10 cellular contexts compared by ENCODE assay signal in genomic region chr6:10721850-10722569, GRCh38. TPM values are rescaled to one million over a fixed set of nuclear protein-coding genes. Genes with fewer than 3 reads are reported as not detected.
A peak's percentile ranks its signal among the peaks of the same experiment; 100 is the strongest.
DNase-seq lines count a peak whose midpoint lies in the region; ATAC-seq, FAIRE-seq and TF ChIP-seq lines count a peak whose summit lies in the region.
"Had no signal": no experiment of that assay in that cellular context is flagged by ENCODE, and none has a peak within 500 bp of the region (broad histone marks: within the 10 kb centered on the region; RNA-seq: fewer than 3 reads in every experiment).

No MANE protein-coding gene starts in this region.

- no peak for DNase-seq in SK-N-SH
- DNase-seq in activated naive CD8-positive, alpha-beta T cell treated with anti-CD3 and anti-CD28 coated beads for 36 hours, result no peak
- DNase-seq in keratinocyte (ENCODE audit: low read depth, low spot score), result no peak
- no peak for DNase-seq in substantia nigra (lab: John Stamatoyannopoulos, UW)
- no peak for DNase-seq in H54 (ENCODE audit: insufficient read length, low spot score)
- DNase-seq in mucosa of descending colon, result no peak
- no peak for DNase-seq in AG08395 (ENCODE audit: low spot score)

- CTCF ChIA-PET in SK-N-SH (lab: Yijun Ruan, JAX), result interaction anchor here (1.0 to 1.2 kb wide), 2 partner anchors 80 to 216 kb away, joined by 3 read pairs; no protein-coding TSS in a partner anchor

- H3K27me3 ChIP-seq in SK-N-SH (ENCODE audit: insufficient read depth) (no peaks in the 10 kb centered on the region), keratinocyte (ENCODE audit: control insufficient read depth, extremely low read depth, insufficient read depth, low read length) (no peaks in the 10 kb centered on the region)

- no peak for TF ChIP-seq EP300 in SK-N-SH (IDR thresholded peaks at IDR 0.05; ENCODE audit: borderline replicate concordance in 1 of 2, low read depth in 1 of 2, low read length in 1 of 2)

- peak overlapping the region; percentile 90 for H3K27ac Mint-ChIP-seq in activated naive CD8-positive, alpha-beta T cell treated with anti-CD3 and anti-CD28 coated beads for 36 hours

- peaks cover 20% of the 10 kb centered on the region for H3K36me3 Mint-ChIP-seq in activated naive CD8-positive, alpha-beta T cell treated with anti-CD3 and anti-CD28 coated beads for 36 hours

- POLR2A ChIA-PET in SK-N-SH (lab: Yijun Ruan, JAX), result interaction anchor here (0.6 to 4.7 kb wide), 6 partner anchors 16 to 240 kb away, joined by 3 to 66 read pairs (median 3); partner anchors contain the start of genes C6orf52, PAK1IP1, SYCP2L and TMEM14B

- no peak for TF ChIP-seq RAD21 in SK-N-SH (IDR thresholded peaks at IDR 0.05; ENCODE audit: low read length)

- peak overlapping the region; percentile 91 for H3K4me3 Mint-ChIP-seq in activated naive CD8-positive, alpha-beta T cell treated with anti-CD3 and anti-CD28 coated beads for 36 hours

- FAIRE-seq in keratinocyte (lab: Jason Lieb, UNC) (no peak), H54 (lab: Jason Lieb, UNC) (no peak)
- FAIRE-seq: A204.1, colon had no signal

- H3K36me3 ChIP-seq in SK-N-SH (replicated peaks in 1 of 2; ENCODE audit: control insufficient read depth in 1 of 2, insufficient read depth in 2 of 2, low read length in 1 of 2) (peaks cover 0 to 6% of the 10 kb centered on the region in 2 experiments), keratinocyte (ENCODE audit: control insufficient read depth in 2 of 2, extremely low read depth in 1 of 2, insufficient read depth in 2 of 2, low read length in 2 of 2) (peaks cover 16 to 19% of the 10 kb centered on the region in 2 experiments), mucosa of descending colon (ENCODE audit: low read depth) (no peaks in the 10 kb centered on the region)

- TF ChIP-seq CTCF in SK-N-SH (IDR thresholded peaks at IDR 0.05) (no peak), keratinocyte (optimal IDR thresholded peaks at IDR 0.05 in 1 of 3, IDR thresholded peaks at IDR 0.05 in 1 of 3, conservative IDR thresholded peaks at IDR 0.05 in 1 of 3; ENCODE audit: extremely low read depth in 1 of 3, insufficient read depth in 2 of 3, low read length in 3 of 3) (no peak), mucosa of descending colon (IDR thresholded peaks at IDR 0.05) (no peak)

- H4K20me1 ChIP-seq in SK-N-SH (ENCODE audit: insufficient read depth) (no peaks in the 10 kb centered on the region), keratinocyte (ENCODE audit: control insufficient read depth, extremely low read depth, insufficient read depth, low read length) (no peaks in the 10 kb centered on the region)

- H3K9me3 ChIP-seq in SK-N-SH, result no peaks in the 10 kb centered on the region
- H3K9me3 ChIP-seq in keratinocyte (ENCODE audit: control insufficient read depth, low read depth, low read length), result peaks cover 5% of the 10 kb centered on the region
- no peaks in the 10 kb centered on the region for H3K9me3 ChIP-seq in mucosa of descending colon

- H3K4me1 Mint-ChIP-seq in activated naive CD8-positive, alpha-beta T cell treated with anti-CD3 and anti-CD28 coated beads for 36 hours, result peaks cover 37% of the 10 kb centered on the region

- H3K27ac ChIP-seq in SK-N-SH (ENCODE audit: low read depth in 2 of 2, low read length in 1 of 2) (peak overlapping the region; percentile 86 to 88), keratinocyte (ENCODE audit: control insufficient read depth, insufficient read depth, low read length) (peak overlapping the region; percentile 71), substantia nigra (ENCODE audit: low read depth, low read length, poor library complexity, severe bottlenecking) (peak overlapping the region; percentile 81)

- intact Hi-C loops in mucosa of descending colon (cut with DNase I, micrococcal nuclease), result no loop called here

- H3K4me3 ChIP-seq in SK-N-SH (ENCODE audit: low read depth in 2 of 2, low read length in 1 of 2), result peak overlapping the region; percentile 65 to 93
- peak overlapping the region; percentile 62 to 94 (median 88) for H3K4me3 ChIP-seq in keratinocyte (ENCODE audit: control insufficient read depth in 2 of 3, extremely low read depth in 1 of 3, insufficient read depth in 2 of 3, low read depth in 1 of 3, low read length in 3 of 3)
- no peak overlapping the region for H3K4me3 ChIP-seq in mucosa of descending colon

- ATAC-seq in SK-N-SH treated with all-trans-retinoic acid at 6 μM for 48 hours (no peak), mucosa of descending colon (no peak)

- no peaks in the 10 kb centered on the region for H3K9me1 ChIP-seq in keratinocyte (ENCODE audit: control insufficient read depth, extremely low read depth, insufficient read depth, low read length)

- peaks cover 16% of the 10 kb centered on the region for H3K9me3 Mint-ChIP-seq in activated naive CD8-positive, alpha-beta T cell treated with anti-CD3 and anti-CD28 coated beads for 36 hours

- H3K4me1 ChIP-seq in SK-N-SH (ENCODE audit: control insufficient read depth in 1 of 2, insufficient read depth in 2 of 2, low read depth in 1 of 2, low read length in 1 of 2), result peaks cover 9 to 16% of the 10 kb centered on the region in 2 experiments; a peak in 2 of 4 replicates
- peaks cover 17% of the 10 kb centered on the region for H3K4me1 ChIP-seq in keratinocyte (ENCODE audit: control insufficient read depth, extremely low read depth, insufficient read depth, low read length)
- peaks cover 13% of the 10 kb centered on the region for H3K4me1 ChIP-seq in mucosa of descending colon (ENCODE audit: low read depth)

- no peaks in the 10 kb centered on the region for H3K27me3 Mint-ChIP-seq in activated naive CD8-positive, alpha-beta T cell treated with anti-CD3 and anti-CD28 coated beads for 36 hours

- dilution Hi-C loops in keratinocyte (cut with MboI; ENCODE audit: extremely low pct_ligation_motif_present, low sequenced_read_pairs), result no loop called here

- H3F3A ChIP-seq in SK-N-SH (replicated peaks; ENCODE audit: insufficient read depth), result peaks cover 7% of the 10 kb centered on the region

- peak overlapping the region; percentile 85 for H3K4me2 ChIP-seq in SK-N-SH
- peak overlapping the region; percentile 75 for H3K4me2 ChIP-seq in keratinocyte (ENCODE audit: control insufficient read depth, extremely low read depth, insufficient read depth, low read depth, low read length)

- peak overlapping the region; percentile 87 for H3K9ac ChIP-seq in SK-N-SH
- peak overlapping the region; percentile 93 for H3K9ac ChIP-seq in keratinocyte (ENCODE audit: control insufficient read depth, extremely low read depth, insufficient read depth, low read length)

- H3K79me2 ChIP-seq in SK-N-SH (ENCODE audit: insufficient read depth), result peaks cover 34% of the 10 kb centered on the region
- peaks cover 35% of the 10 kb centered on the region for H3K79me2 ChIP-seq in keratinocyte (ENCODE audit: control insufficient read depth, insufficient read depth, low read length)

- H3K9me2 ChIP-seq in SK-N-SH, result no peaks in the 10 kb centered on the region

- 71% methylated on average over 11 of the region's 11 CpGs for WGBS in SK-N-SH (ENCODE audit: low lambda C conversion rate)

- H2AFZ ChIP-seq in SK-N-SH (ENCODE audit: low read depth), result peak overlapping the region; percentile 89
- H2AFZ ChIP-seq in keratinocyte (ENCODE audit: control insufficient read depth, low read length), result peak overlapping the region; percentile 79

- TF ChIP-seq POLR2A in H54 (IDR thresholded peaks at IDR 0.05; ENCODE audit: low read depth, low read length), result no peak

RNA-seq across cellular contexts. Expression of gene TMEM14C, which starts 0.9 kb away (rescaled TPM):
- polyA plus RNA-seq in SK-N-SH (2012; rRNA removed) (199 and 214 TPM in 2 replicates), keratinocyte (245 to 304 TPM (median 246 TPM) in 3 replicates)
- 220 and 240 TPM in 2 replicates for polyA plus RNA-seq in SK-N-SH (2012; cell fraction: cytosol; rRNA removed)
- polyA plus RNA-seq in SK-N-SH (2012; cell fraction: nucleus; rRNA removed), result 79.5 and 104 TPM in 2 replicates
- 10 to 100 TPM; 67.0 to 70.7 TPM for total RNA-seq in activated naive CD8-positive, alpha-beta T cell treated with anti-CD3 and anti-CD28 coated beads for 36 hours
- polyA plus RNA-seq in keratinocyte (2011; ENCODE audit: low read depth), result 56.7 TPM
- 228 and 376 TPM in 2 replicates for polyA plus RNA-seq in keratinocyte (2011; cell fraction: cytosol; rRNA removed)
- polyA plus RNA-seq in keratinocyte (2011; cell fraction: nucleus; rRNA removed), result 120 and 159 TPM in 2 replicates
- 161 and 186 TPM in 2 replicates for polyA plus RNA-seq in keratinocyte (2012; ENCODE audit: low replicate concordance)
- 29.3 to 97.4 TPM (median 80.2 TPM) in 3 replicates for polyA minus RNA-seq in keratinocyte
- 88.8 TPM for polyA minus RNA-seq in keratinocyte (2011; cell fraction: cytosol; rRNA and poly(A)+ RNA removed)
- 21.6 and 34.7 TPM in 2 replicates for polyA minus RNA-seq in keratinocyte (2011; cell fraction: nucleus; rRNA and poly(A)+ RNA removed)
- 10 to 100 TPM; 69.2 to 96.3 (median 86.7) TPM for total RNA-seq in mucosa of descending colon

RNA-seq across cellular contexts. Expression of gene TMEM14B, which starts 25.6 kb away (rescaled TPM):
- polyA plus RNA-seq in SK-N-SH (2012; rRNA removed) (89.0 and 93.6 TPM in 2 replicates), keratinocyte (86.2 to 157 TPM (median 96.2 TPM) in 3 replicates)
- 107 and 142 TPM in 2 replicates for polyA plus RNA-seq in SK-N-SH (2012; cell fraction: cytosol; rRNA removed)
- 21.9 and 32.6 TPM in 2 replicates for polyA plus RNA-seq in SK-N-SH (2012; cell fraction: nucleus; rRNA removed)
- total RNA-seq in activated naive CD8-positive, alpha-beta T cell treated with anti-CD3 and anti-CD28 coated beads for 36 hours, result 100 to 1,000 TPM; 112 to 113 TPM
- 24.1 TPM for polyA plus RNA-seq in keratinocyte (2011; ENCODE audit: low read depth)
- polyA plus RNA-seq in keratinocyte (2011; cell fraction: cytosol; rRNA removed), result 84.7 and 117 TPM in 2 replicates
- 25.9 and 36.5 TPM in 2 replicates for polyA plus RNA-seq in keratinocyte (2011; cell fraction: nucleus; rRNA removed)
- polyA plus RNA-seq in keratinocyte (2012; ENCODE audit: low replicate concordance), result 52.9 and 85.5 TPM in 2 replicates
- polyA minus RNA-seq in keratinocyte, result 11.0 to 59.4 TPM (median 31.0 TPM) in 3 replicates
- 34.9 TPM for polyA minus RNA-seq in keratinocyte (2011; cell fraction: cytosol; rRNA and poly(A)+ RNA removed)
- 6.2 and 12.6 TPM in 2 replicates for polyA minus RNA-seq in keratinocyte (2011; cell fraction: nucleus; rRNA and poly(A)+ RNA removed)
- total RNA-seq in mucosa of descending colon, result 10 to 100 TPM; 48.9 to 61.2 (median 60.8) TPM

RNA-seq across cellular contexts. Expression of gene PAK1IP1, which starts 27.2 kb away (rescaled TPM):
- 16.2 and 19.1 TPM in 2 replicates for polyA plus RNA-seq in SK-N-SH (2012; rRNA removed)
- polyA plus RNA-seq in SK-N-SH (2012; cell fraction: cytosol; rRNA removed), result 22.3 and 30.4 TPM in 2 replicates
- polyA plus RNA-seq in SK-N-SH (2012; cell fraction: nucleus; rRNA removed), result 8.2 and 13.2 TPM in 2 replicates
- 10 to 100 TPM; 58.5 to 60.2 TPM for total RNA-seq in activated naive CD8-positive, alpha-beta T cell treated with anti-CD3 and anti-CD28 coated beads for 36 hours
- polyA plus RNA-seq in keratinocyte, result 23.8 to 36.3 TPM (median 33.0 TPM) in 3 replicates
- 32.5 TPM for polyA plus RNA-seq in keratinocyte (2011; ENCODE audit: low read depth)
- polyA plus RNA-seq in keratinocyte (2011; cell fraction: cytosol; rRNA removed), result 18.5 and 34.0 TPM in 2 replicates
- polyA plus RNA-seq in keratinocyte (2011; cell fraction: nucleus; rRNA removed), result 16.7 and 26.0 TPM in 2 replicates
- polyA plus RNA-seq in keratinocyte (2012; ENCODE audit: low replicate concordance), result 18.9 and 26.3 TPM in 2 replicates
- polyA minus RNA-seq in keratinocyte, result 5.9 to 14.9 TPM (median 13.6 TPM) in 3 replicates
- polyA minus RNA-seq in keratinocyte (2011; cell fraction: cytosol; rRNA and poly(A)+ RNA removed), result 9.4 TPM
- 5.8 and 6.7 TPM in 2 replicates for polyA minus RNA-seq in keratinocyte (2011; cell fraction: nucleus; rRNA and poly(A)+ RNA removed)
- 10 to 100 TPM in 1 of 3 donors, 1 to 10 TPM in 2; 5.8 to 12.5 (median 9.8) TPM for total RNA-seq in mucosa of descending colon

RNA-seq across cellular contexts. Expression of gene C6orf52, which starts 27.6 kb away (rescaled TPM):
- polyA plus RNA-seq in SK-N-SH (2012; rRNA removed) (0.71 and 1.4 TPM in 2 replicates), keratinocyte (not detected in 3 replicates)
- polyA plus RNA-seq in SK-N-SH (2012; cell fraction: cytosol; rRNA removed), result 1.3 TPM in 2 replicates
- polyA plus RNA-seq in SK-N-SH (2012; cell fraction: nucleus; rRNA removed), result 0.86 and 1.5 TPM in 2 replicates
- 1 to 10 TPM; 5.7 to 6.3 TPM for total RNA-seq in activated naive CD8-positive, alpha-beta T cell treated with anti-CD3 and anti-CD28 coated beads for 36 hours
- 0.81 TPM for polyA plus RNA-seq in keratinocyte (2011; ENCODE audit: low read depth)
- not detected in 2 replicates for polyA plus RNA-seq in keratinocyte (2011; cell fraction: cytosol; rRNA removed)
- polyA plus RNA-seq in keratinocyte (2011; cell fraction: nucleus; rRNA removed), result not detected in 2 replicates
- 1.2 TPM in 1 of 2 replicates, not detected in the other for polyA plus RNA-seq in keratinocyte (2012; ENCODE audit: low replicate concordance)
- polyA minus RNA-seq in keratinocyte, result not detected in 3 replicates
- polyA minus RNA-seq in keratinocyte (2011; cell fraction: cytosol; rRNA and poly(A)+ RNA removed), result not detected
- polyA minus RNA-seq in keratinocyte (2011; cell fraction: nucleus; rRNA and poly(A)+ RNA removed), result not detected in 2 replicates
- total RNA-seq in mucosa of descending colon, result 1 to 10 TPM in 2 of 3 donors, not detected in 1; 1.2 to 1.7 TPM

Comparison
In these comparisons a context has a peak if more than half of its experiments do, and no peak if none do; other contexts are left out.
1. RNA of gene PAK1IP1, which starts 27.2 kb away (total RNA-seq): 58.5 to 60.2 TPM in activated naive CD8-positive, alpha-beta T cell treated with anti-CD3 and anti-CD28 coated beads for 36 hours; 5.8 to 12.5 TPM in mucosa of descending colon; every median in the first group is over 4 times any median in the second.
2. Peak in every context shown above with its lines, with median percentiles within 50 percentile points of each other: H3K27ac ChIP-seq.